ENCODE assay signal across 8 cellular contexts in genomic region chr11:3057069-3057963, GRCh38. TPM values are rescaled to one million over a fixed set of nuclear protein-coding genes. Genes with fewer than 3 reads are reported as not detected.
DNase-seq lines count a peak whose midpoint lies in the region; ATAC-seq and TF ChIP-seq lines count a peak whose summit lies in the region.

Gene CARS1 (minus strand): TSS chr11:3057423. CDS start chr11:3057367, 56 bp downstream.

- H3K27me3 Mint-ChIP-seq in naive thymus-derived CD4-positive, alpha-beta T cell = no peaks in the 10 kb centered on the region
- no peaks in the 10 kb centered on the region for H3K27me3 Mint-ChIP-seq in stimulated activated naive B cell treated with anti-CD40 and anti-IgM and Interleukin-4, amounts not matched to agents 10 μg/mL and 1 μg/mL and 100 μg/mL, for 72 hours

- no peaks in the 10 kb centered on the region for H3K27me3 ChIP-seq in KMS-11 (ENCODE audit: insufficient read depth, low read depth)
- no peaks in the 10 kb centered on the region for H3K27me3 ChIP-seq in naive thymus-derived CD4-positive, alpha-beta T cell (ENCODE audit: control insufficient read depth in 2 of 2, insufficient read depth in 2 of 2, low read length in 2 of 2)

- peak within 1 kb of the TSS; percentile 86 to 95 (median 89) for H3K4me3 Mint-ChIP-seq in naive thymus-derived CD4-positive, alpha-beta T cell
- peak within 1 kb of the TSS; percentile 94 to 99 for H3K4me3 Mint-ChIP-seq in stimulated activated naive B cell treated with anti-CD40 and anti-IgM and Interleukin-4, amounts not matched to agents 10 μg/mL and 1 μg/mL and 100 μg/mL, for 72 hours

- CTCF ChIA-PET in naive thymus-derived CD4-positive, alpha-beta T cell (lab: Charles Lee) = no interaction called here

- no peaks in the 10 kb centered on the region for H3K9me3 ChIP-seq in naive thymus-derived CD4-positive, alpha-beta T cell (ENCODE audit: control insufficient read depth in 2 of 3, low read length in 3 of 3)

- ATAC-seq in GM21737 (IDR thresholded peaks at IDR 0.05; ENCODE audit: unreplicated experiment) = peak; percentile 95
- peak; percentile 99 for ATAC-seq in naive thymus-derived CD4-positive, alpha-beta T cell
- ATAC-seq in stimulated activated naive B cell treated with anti-CD40 and anti-IgM and Interleukin-4, amounts not matched to agents 10 μg/mL and 1 μg/mL and 100 μg/mL, for 72 hours (replicated peaks) = peak; percentile 98 to 99

- H3K4me3 ChIP-seq in KMS-11 (IDR thresholded peaks at IDR 0.05; ENCODE audit: insufficient read depth, low read depth, low read length) = no peak within 1 kb of the TSS
- peak within 1 kb of the TSS; percentile 85 for H3K4me3 ChIP-seq in naive thymus-derived CD4-positive, alpha-beta T cell (ENCODE audit: low read length)

- intact Hi-C loops in naive thymus-derived CD4-positive, alpha-beta T cell (cut with micrococcal nuclease) = loop anchor here (1.0 to 5.0 kb wide), 10 partner anchors 21 to 1750 kb away; partner anchors contain the start of genes NAP1L4 (in 2 of the 2), TSSC4 (in 2 of the 2), CDKN1C (in 1 of the 2) and KCNQ1 (in 1 of the 2)

- peak within 1 kb of the TSS; percentile 62 for H3K27ac ChIP-seq in KMS-11
- peak within 1 kb of the TSS; percentile 91 for H3K27ac ChIP-seq in naive thymus-derived CD4-positive, alpha-beta T cell (ENCODE audit: low read depth, low read length)

- DNase-seq in DMS53 treated with DMSO at 0.1 percent for 48 hours (lab: John Stamatoyannopoulos, UW; ENCODE audit: unreplicated experiment) (peak; percentile 87), RKO (ENCODE audit: low spot score) (peak; percentile 96), activated T-helper 1 cell treated with Interleukin-2 at 50 U/mL for 16 hours (ENCODE audit: low read depth) (peak; percentile 89), fibroblast of gingiva (ENCODE audit: low read depth) (peak; percentile 94)
- peak; percentile 82 to 93 (median 89) for DNase-seq in naive thymus-derived CD4-positive, alpha-beta T cell
- peak; percentile 89 for DNase-seq in stimulated activated naive B cell treated with anti-CD40 and anti-IgM and Interleukin-4, amounts not matched to agents 10 μg/mL and 1 μg/mL and 100 μg/mL, for 72 hours

- H3K4me2 ChIP-seq in KMS-11 = peak within 1 kb of the TSS; percentile 91

- H2AFZ ChIP-seq in KMS-11 (ENCODE audit: low read depth) = peak within 1 kb of the TSS; percentile 94

- POLR2A ChIA-PET in naive thymus-derived CD4-positive, alpha-beta T cell (lab: Charles Lee) = interaction anchor here (0.6 to 1.4 kb wide), 5 partner anchors 35 to 522 kb away, joined by 3 to 4 read pairs (median 3); partner anchors contain the start of gene NAP1L4

- H3K4me1 Mint-ChIP-seq in naive thymus-derived CD4-positive, alpha-beta T cell = peaks cover 25 to 42% (median 39%) of the 10 kb centered on the region in 7 donors
- peaks cover 26 to 45% of the 10 kb centered on the region in 2 donors for H3K4me1 Mint-ChIP-seq in stimulated activated naive B cell treated with anti-CD40 and anti-IgM and Interleukin-4, amounts not matched to agents 10 μg/mL and 1 μg/mL and 100 μg/mL, for 72 hours

- TF ChIP-seq CTCF in KMS-11 (conservative IDR thresholded peaks at IDR 0.05; ENCODE audit: low read depth, low read length) = no peak

- peaks cover 20% of the 10 kb centered on the region for H3K4me1 ChIP-seq in KMS-11 (ENCODE audit: low read depth, poor library complexity, severe bottlenecking)
- H3K4me1 ChIP-seq in naive thymus-derived CD4-positive, alpha-beta T cell (ENCODE audit: control insufficient read depth in 2 of 2, insufficient read depth in 2 of 2, low read length in 2 of 2) = peaks cover 14% of the 10 kb centered on the region in 2 donors

- H3K27ac Mint-ChIP-seq in naive thymus-derived CD4-positive, alpha-beta T cell = peak within 1 kb of the TSS; percentile 44 to 89 (median 87)
- H3K27ac Mint-ChIP-seq in stimulated activated naive B cell treated with anti-CD40 and anti-IgM and Interleukin-4, amounts not matched to agents 10 μg/mL and 1 μg/mL and 100 μg/mL, for 72 hours = peak within 1 kb of the TSS; percentile 95

- H3K36me3 Mint-ChIP-seq in naive thymus-derived CD4-positive, alpha-beta T cell = peaks cover 0 to 9% (median 6%) of the 10 kb centered on the region in 5 donors
- H3K36me3 Mint-ChIP-seq in stimulated activated naive B cell treated with anti-CD40 and anti-IgM and Interleukin-4, amounts not matched to agents 10 μg/mL and 1 μg/mL and 100 μg/mL, for 72 hours = peaks cover 12 to 22% of the 10 kb centered on the region in 2 donors

- H3K36me3 ChIP-seq in KMS-11 (ENCODE audit: insufficient read depth) = no peaks in the 10 kb centered on the region
- peaks cover 0 to 18% (median 0%) of the 10 kb centered on the region in 3 experiments for H3K36me3 ChIP-seq in naive thymus-derived CD4-positive, alpha-beta T cell (ENCODE audit: control insufficient read depth in 2 of 3, insufficient read depth in 3 of 3, low read length in 3 of 3)

- no peaks in the 10 kb centered on the region for H4K20me1 ChIP-seq in KMS-11 (ENCODE audit: insufficient read depth)

- no peaks in the 10 kb centered on the region for H3K9me3 Mint-ChIP-seq in naive thymus-derived CD4-positive, alpha-beta T cell
- H3K9me3 Mint-ChIP-seq in stimulated activated naive B cell treated with anti-CD40 and anti-IgM and Interleukin-4, amounts not matched to agents 10 μg/mL and 1 μg/mL and 100 μg/mL, for 72 hours = no peaks in the 10 kb centered on the region

- peak within 1 kb of the TSS; percentile 80 for H3K9ac ChIP-seq in KMS-11

- peaks cover 44% of the 10 kb centered on the region for H3K79me2 ChIP-seq in KMS-11 (ENCODE audit: insufficient read depth, low read depth)

RNA-seq across cellular contexts. Expression of gene CARS1, which starts in this region (rescaled TPM):
- total RNA-seq in naive thymus-derived CD4-positive, alpha-beta T cell = 10 to 100 TPM; 27.8 to 70.4 (median 53.7) TPM
- 10 to 100 TPM; 23.9 to 30.8 TPM for polyA plus RNA-seq in naive thymus-derived CD4-positive, alpha-beta T cell
